ENCODE assay signal across 2 cellular contexts in the genomic region with DNA sequence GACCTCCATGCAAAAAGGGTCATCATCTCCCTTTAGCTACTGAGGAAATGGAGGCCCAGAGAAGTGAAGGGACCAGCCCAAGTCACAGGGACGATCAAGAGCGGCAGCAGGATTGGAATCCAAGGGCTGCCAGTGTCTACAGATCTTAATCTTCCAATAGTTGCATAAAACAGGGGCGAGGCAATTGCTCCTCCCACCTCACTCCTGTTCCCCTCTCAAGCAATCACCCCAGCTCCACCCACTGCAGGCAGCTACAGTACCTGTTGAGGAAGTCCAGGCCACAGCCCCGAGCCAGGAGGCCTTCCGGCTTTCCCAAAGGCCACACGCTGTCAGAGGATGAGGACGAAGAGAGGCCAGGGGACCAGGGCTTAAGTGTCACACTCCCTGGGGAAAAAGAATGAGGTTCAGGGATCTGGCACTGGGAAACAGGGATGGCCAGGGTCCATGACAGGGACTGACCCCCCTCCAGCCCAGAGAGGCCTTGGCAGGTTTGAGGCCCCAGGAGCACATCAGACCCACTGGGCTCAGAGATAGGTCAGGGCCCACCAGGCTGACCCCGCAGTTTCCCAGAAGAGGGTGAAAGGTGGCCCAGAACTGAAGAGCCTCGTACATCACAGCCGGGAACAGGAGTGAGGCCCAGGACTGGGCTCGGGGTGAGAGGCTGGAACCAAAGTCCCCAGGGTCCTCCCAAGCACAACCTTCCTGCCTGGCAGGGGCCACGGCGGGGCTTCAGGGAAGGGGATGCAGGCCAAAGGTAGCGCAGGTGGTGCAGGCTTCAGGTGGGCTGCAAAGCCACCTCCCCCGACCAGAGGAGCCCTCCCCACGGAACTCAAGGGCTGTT.
TF ChIP-seq lines count a peak whose summit lies in the region.

No MANE protein-coding gene starts in this region.

TF ChIP-seq in K562, 482 proteins besides CTCF, POLR2A, EP300 and RAD21:
- TF ChIP-seq STAT5A (IDR thresholded peaks at IDR 0.05; ENCODE audit: borderline replicate concordance, low read length): no peak
- TF ChIP-seq ZNF780A (CRISPR knock-in tag; IDR thresholded peaks at IDR 0.05): no peak
- TF ChIP-seq, protein P1, sequence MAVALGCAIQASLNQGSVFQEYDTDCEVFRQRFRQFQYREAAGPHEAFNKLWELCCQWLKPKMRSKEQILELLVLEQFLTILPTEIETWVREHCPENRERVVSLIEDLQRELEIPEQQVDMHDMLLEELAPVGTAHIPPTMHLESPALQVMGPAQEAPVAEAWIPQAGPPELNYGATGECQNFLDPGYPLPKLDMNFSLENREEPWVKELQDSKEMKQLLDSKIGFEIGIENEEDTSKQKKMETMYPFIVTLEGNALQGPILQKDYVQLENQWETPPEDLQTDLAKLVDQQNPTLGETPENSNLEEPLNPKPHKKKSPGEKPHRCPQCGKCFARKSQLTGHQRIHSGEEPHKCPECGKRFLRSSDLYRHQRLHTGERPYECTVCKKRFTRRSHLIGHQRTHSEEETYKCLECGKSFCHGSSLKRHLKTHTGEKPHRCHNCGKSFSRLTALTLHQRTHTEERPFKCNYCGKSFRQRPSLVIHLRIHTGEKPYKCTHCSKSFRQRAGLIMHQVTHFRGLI (CRISPR knock-in tag; IDR thresholded peaks at IDR 0.05): no peak
- no peak for TF ChIP-seq CAMTA2 (CRISPR knock-in tag; conservative IDR thresholded peaks at IDR 0.05)

TF ChIP-seq in HepG2, 621 proteins besides CTCF, POLR2A, EP300 and RAD21 (continues in another document):
- TF ChIP-seq PRMT3 (CRISPR knock-in tag; IDR thresholded peaks at IDR 0.05; ENCODE audit: borderline replicate concordance, low read depth) (no peak), ZNF3 (CRISPR knock-in tag; IDR thresholded peaks at IDR 0.05) (no peak), ZNF460 (CRISPR knock-in tag; IDR thresholded peaks at IDR 0.05; ENCODE audit: borderline replicate concordance) (no peak), MEIS2 (CRISPR knock-in tag; IDR thresholded peaks at IDR 0.05) (no peak), PCBP2 (optimal IDR thresholded peaks at IDR 0.05; ENCODE audit: low read depth, low read length, poor library complexity, severe bottlenecking) (no peak), SAP130 (CRISPR knock-in tag; IDR thresholded peaks at IDR 0.05; ENCODE audit: low read depth) (peak; percentile 56), TBL1XR1 (IDR thresholded peaks at IDR 0.05; ENCODE audit: borderline replicate concordance, low read length, partially characterized antibody) (no peak), ELF4 (CRISPR knock-in tag; IDR thresholded peaks at IDR 0.05; ENCODE audit: borderline replicate concordance) (no peak), GATA4 (IDR thresholded peaks at IDR 0.05; ENCODE audit: borderline replicate concordance, low read depth) (no peak), ZNF337 (CRISPR knock-in tag; IDR thresholded peaks at IDR 0.05; ENCODE audit: borderline replicate concordance, low read depth) (peak; percentile 46; the same call in 1 of the 2 replicates), ZNF180 (CRISPR knock-in tag; IDR thresholded peaks at IDR 0.05; ENCODE audit: borderline replicate concordance, low read depth) (no peak), ZNF788 (CRISPR knock-in tag; IDR thresholded peaks at IDR 0.05; ENCODE audit: borderline replicate concordance) (no peak), GFI1 (CRISPR knock-in tag; IDR thresholded peaks at IDR 0.05; ENCODE audit: borderline replicate concordance) (no peak), SNAPC2 (CRISPR knock-in tag; IDR thresholded peaks at IDR 0.05) (no peak), SOX6 (IDR thresholded peaks at IDR 0.05) (no peak), SOX6 (CRISPR knock-in tag; IDR thresholded peaks at IDR 0.05) (no peak), ZNF709 (CRISPR knock-in tag; IDR thresholded peaks at IDR 0.05) (peak; percentile 10; the same call in 1 of the 2 replicates), ZNF567 (CRISPR knock-in tag; IDR thresholded peaks at IDR 0.05; ENCODE audit: borderline replicate concordance) (no peak), CBFB (CRISPR knock-in tag; IDR thresholded peaks at IDR 0.05) (no peak), ZNF326 (CRISPR knock-in tag; IDR thresholded peaks at IDR 0.05; ENCODE audit: borderline replicate concordance) (no peak), SSRP1 (CRISPR knock-in tag; IDR thresholded peaks at IDR 0.05) (no peak), NBN (conservative IDR thresholded peaks at IDR 0.05) (no peak), ZNF12 (CRISPR knock-in tag; IDR thresholded peaks at IDR 0.05) (no peak)
- TF ChIP-seq, protein P2, sequence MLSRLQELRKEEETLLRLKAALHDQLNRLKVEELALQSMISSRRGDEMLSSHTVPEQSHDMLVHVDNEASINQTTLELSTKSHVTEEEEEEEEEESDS (CRISPR knock-in tag; IDR thresholded peaks at IDR 0.05; ENCODE audit: borderline replicate concordance): no peak
- TF ChIP-seq, protein P3, sequence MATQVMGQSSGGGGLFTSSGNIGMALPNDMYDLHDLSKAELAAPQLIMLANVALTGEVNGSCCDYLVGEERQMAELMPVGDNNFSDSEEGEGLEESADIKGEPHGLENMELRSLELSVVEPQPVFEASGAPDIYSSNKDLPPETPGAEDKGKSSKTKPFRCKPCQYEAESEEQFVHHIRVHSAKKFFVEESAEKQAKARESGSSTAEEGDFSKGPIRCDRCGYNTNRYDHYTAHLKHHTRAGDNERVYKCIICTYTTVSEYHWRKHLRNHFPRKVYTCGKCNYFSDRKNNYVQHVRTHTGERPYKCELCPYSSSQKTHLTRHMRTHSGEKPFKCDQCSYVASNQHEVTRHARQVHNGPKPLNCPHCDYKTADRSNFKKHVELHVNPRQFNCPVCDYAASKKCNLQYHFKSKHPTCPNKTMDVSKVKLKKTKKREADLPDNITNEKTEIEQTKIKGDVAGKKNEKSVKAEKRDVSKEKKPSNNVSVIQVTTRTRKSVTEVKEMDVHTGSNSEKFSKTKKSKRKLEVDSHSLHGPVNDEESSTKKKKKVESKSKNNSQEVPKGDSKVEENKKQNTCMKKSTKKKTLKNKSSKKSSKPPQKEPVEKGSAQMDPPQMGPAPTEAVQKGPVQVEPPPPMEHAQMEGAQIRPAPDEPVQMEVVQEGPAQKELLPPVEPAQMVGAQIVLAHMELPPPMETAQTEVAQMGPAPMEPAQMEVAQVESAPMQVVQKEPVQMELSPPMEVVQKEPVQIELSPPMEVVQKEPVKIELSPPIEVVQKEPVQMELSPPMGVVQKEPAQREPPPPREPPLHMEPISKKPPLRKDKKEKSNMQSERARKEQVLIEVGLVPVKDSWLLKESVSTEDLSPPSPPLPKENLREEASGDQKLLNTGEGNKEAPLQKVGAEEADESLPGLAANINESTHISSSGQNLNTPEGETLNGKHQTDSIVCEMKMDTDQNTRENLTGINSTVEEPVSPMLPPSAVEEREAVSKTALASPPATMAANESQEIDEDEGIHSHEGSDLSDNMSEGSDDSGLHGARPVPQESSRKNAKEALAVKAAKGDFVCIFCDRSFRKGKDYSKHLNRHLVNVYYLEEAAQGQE (IDR thresholded peaks at IDR 0.05; ENCODE audit: borderline replicate concordance in 1 of 2, low read depth in 1 of 2, low read length in 2 of 2): no peak
- TF ChIP-seq, protein P4, sequence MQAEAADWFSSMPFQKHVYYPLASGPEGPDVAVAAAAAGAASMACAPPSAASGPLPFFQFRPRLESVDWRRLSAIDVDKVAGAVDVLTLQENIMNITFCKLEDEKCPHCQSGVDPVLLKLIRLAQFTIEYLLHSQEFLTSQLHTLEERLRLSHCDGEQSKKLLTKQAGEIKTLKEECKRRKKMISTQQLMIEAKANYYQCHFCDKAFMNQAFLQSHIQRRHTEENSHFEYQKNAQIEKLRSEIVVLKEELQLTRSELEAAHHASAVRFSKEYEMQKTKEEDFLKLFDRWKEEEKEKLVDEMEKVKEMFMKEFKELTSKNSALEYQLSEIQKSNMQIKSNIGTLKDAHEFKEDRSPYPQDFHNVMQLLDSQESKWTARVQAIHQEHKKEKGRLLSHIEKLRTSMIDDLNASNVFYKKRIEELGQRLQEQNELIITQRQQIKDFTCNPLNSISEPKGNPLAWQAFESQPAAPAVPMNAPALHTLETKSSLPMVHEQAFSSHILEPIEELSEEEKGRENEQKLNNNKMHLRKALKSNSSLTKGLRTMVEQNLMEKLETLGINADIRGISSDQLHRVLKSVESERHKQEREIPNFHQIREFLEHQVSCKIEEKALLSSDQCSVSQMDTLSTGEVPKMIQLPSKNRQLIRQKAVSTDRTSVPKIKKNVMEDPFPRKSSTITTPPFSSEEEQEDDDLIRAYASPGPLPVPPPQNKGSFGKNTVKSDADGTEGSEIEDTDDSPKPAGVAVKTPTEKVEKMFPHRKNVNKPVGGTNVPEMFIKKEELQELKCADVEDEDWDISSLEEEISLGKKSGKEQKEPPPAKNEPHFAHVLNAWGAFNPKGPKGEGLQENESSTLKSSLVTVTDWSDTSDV (CRISPR knock-in tag; IDR thresholded peaks at IDR 0.05): peak; percentile 28; the same call in 1 of the 2 replicates
- TF ChIP-seq, protein P5, sequence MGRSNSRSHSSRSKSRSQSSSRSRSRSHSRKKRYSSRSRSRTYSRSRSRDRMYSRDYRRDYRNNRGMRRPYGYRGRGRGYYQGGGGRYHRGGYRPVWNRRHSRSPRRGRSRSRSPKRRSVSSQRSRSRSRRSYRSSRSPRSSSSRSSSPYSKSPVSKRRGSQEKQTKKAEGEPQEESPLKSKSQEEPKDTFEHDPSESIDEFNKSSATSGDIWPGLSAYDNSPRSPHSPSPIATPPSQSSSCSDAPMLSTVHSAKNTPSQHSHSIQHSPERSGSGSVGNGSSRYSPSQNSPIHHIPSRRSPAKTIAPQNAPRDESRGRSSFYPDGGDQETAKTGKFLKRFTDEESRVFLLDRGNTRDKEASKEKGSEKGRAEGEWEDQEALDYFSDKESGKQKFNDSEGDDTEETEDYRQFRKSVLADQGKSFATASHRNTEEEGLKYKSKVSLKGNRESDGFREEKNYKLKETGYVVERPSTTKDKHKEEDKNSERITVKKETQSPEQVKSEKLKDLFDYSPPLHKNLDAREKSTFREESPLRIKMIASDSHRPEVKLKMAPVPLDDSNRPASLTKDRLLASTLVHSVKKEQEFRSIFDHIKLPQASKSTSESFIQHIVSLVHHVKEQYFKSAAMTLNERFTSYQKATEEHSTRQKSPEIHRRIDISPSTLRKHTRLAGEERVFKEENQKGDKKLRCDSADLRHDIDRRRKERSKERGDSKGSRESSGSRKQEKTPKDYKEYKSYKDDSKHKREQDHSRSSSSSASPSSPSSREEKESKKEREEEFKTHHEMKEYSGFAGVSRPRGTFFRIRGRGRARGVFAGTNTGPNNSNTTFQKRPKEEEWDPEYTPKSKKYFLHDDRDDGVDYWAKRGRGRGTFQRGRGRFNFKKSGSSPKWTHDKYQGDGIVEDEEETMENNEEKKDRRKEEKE (IDR thresholded peaks at IDR 0.05): no peak
- TF ChIP-seq, protein P6, sequence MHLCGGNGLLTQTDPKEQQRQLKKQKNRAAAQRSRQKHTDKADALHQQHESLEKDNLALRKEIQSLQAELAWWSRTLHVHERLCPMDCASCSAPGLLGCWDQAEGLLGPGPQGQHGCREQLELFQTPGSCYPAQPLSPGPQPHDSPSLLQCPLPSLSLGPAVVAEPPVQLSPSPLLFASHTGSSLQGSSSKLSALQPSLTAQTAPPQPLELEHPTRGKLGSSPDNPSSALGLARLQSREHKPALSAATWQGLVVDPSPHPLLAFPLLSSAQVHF (CRISPR knock-in tag; IDR thresholded peaks at IDR 0.05): no peak
- TF ChIP-seq, protein P7, sequence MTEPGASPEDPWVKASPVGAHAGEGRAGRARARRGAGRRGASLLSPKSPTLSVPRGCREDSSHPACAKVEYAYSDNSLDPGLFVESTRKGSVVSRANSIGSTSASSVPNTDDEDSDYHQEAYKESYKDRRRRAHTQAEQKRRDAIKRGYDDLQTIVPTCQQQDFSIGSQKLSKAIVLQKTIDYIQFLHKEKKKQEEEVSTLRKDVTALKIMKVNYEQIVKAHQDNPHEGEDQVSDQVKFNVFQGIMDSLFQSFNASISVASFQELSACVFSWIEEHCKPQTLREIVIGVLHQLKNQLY (CRISPR knock-in tag; IDR thresholded peaks at IDR 0.05): no peak
- TF ChIP-seq, protein P8, sequence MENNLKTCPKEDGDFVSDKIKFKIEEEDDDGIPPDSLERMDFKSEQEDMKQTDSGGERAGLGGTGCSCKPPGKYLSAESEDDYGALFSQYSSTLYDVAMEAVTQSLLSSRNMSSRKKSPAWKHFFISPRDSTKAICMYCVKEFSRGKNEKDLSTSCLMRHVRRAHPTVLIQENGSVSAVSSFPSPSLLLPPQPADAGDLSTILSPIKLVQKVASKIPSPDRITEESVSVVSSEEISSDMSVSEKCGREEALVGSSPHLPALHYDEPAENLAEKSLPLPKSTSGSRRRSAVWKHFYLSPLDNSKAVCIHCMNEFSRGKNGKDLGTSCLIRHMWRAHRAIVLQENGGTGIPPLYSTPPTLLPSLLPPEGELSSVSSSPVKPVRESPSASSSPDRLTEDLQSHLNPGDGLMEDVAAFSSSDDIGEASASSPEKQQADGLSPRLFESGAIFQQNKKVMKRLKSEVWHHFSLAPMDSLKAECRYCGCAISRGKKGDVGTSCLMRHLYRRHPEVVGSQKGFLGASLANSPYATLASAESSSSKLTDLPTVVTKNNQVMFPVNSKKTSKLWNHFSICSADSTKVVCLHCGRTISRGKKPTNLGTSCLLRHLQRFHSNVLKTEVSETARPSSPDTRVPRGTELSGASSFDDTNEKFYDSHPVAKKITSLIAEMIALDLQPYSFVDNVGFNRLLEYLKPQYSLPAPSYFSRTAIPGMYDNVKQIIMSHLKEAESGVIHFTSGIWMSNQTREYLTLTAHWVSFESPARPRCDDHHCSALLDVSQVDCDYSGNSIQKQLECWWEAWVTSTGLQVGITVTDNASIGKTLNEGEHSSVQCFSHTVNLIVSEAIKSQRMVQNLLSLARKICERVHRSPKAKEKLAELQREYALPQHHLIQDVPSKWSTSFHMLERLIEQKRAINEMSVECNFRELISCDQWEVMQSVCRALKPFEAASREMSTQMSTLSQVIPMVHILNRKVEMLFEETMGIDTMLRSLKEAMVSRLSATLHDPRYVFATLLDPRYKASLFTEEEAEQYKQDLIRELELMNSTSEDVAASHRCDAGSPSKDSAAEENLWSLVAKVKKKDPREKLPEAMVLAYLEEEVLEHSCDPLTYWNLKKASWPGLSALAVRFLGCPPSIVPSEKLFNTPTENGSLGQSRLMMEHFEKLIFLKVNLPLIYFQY (CRISPR knock-in tag; IDR thresholded peaks at IDR 0.05; ENCODE audit: borderline replicate concordance): peak; percentile 26; the same call in 1 of the 2 replicates
